Comparison of ENCODE assay signal across 8 cellular contexts in genomic region chr7:88217675-88218427, GRCh38. TPM values are rescaled to one million over a fixed set of nuclear protein-coding genes. Genes with fewer than 3 reads are reported as not detected.
A peak's percentile ranks its signal among the peaks of the same experiment; 100 is the strongest.
DNase-seq lines count a peak whose midpoint lies in the region; ATAC-seq, FAIRE-seq and TF ChIP-seq lines count a peak whose summit lies in the region.

No MANE protein-coding gene starts in this region.

- H3K4me1 ChIP-seq in OCI-LY7 (ENCODE audit: insufficient read depth, low read length, poor library complexity, severe bottlenecking), result peaks cover 20% of the 10 kb centered on the region
- H3K4me1 ChIP-seq in endothelial cell of umbilical vein (ENCODE audit: control insufficient read depth, extremely low read depth, insufficient read depth, low read length), result peaks cover 13% of the 10 kb centered on the region

- H3K27me3 ChIP-seq in endothelial cell of umbilical vein (ENCODE audit: control insufficient read depth in 2 of 2, insufficient read depth in 2 of 2, low read length in 2 of 2), result no peaks in the 10 kb centered on the region

- ATAC-seq in activated naive CD4-positive, alpha-beta T cell treated with anti-CD3 and anti-CD28 coated beads, Interleukin-2, amount 50 U/mL, for 72 hours, result no peak
- ATAC-seq in HG02938 (IDR thresholded peaks at IDR 0.05; ENCODE audit: unreplicated experiment), result peak; percentile 79

- H3K36me3 Mint-ChIP-seq in activated naive CD4-positive, alpha-beta T cell treated with anti-CD3 and anti-CD28 coated beads, Interleukin-2, amount 50 U/mL, for 24 hours, result peaks cover 4% of the 10 kb centered on the region
- H3K36me3 Mint-ChIP-seq in activated naive CD4-positive, alpha-beta T cell treated with anti-CD3 and anti-CD28 coated beads, Interleukin-2, amount 50 U/mL, for 72 hours, result peaks cover 25 to 43% of the 10 kb centered on the region in 2 donors
- H3K36me3 Mint-ChIP-seq in stimulated activated naive CD8-positive, alpha-beta T cell treated with anti-CD3 and anti-CD28 coated beads, Interleukin-15, Interleukin-2, amounts not matched to agents 100 ng/mL and 50 ng/mL, for 24 hours (ENCODE audit: low read depth), result peaks cover 51% of the 10 kb centered on the region

- H3K4me2 ChIP-seq in OCI-LY7 (ENCODE audit: low read length) (peak overlapping the region; percentile 81), endothelial cell of umbilical vein (ENCODE audit: insufficient read depth, low read length) (peak overlapping the region; percentile 93)

- peaks cover 47% of the 10 kb centered on the region for H3K36me3 ChIP-seq in OCI-LY7 (ENCODE audit: insufficient read depth, low read length)
- H3K36me3 ChIP-seq in endothelial cell of umbilical vein (ENCODE audit: control insufficient read depth in 2 of 2, extremely low read depth in 1 of 2, insufficient read depth in 2 of 2, low read length in 2 of 2), result peaks cover 13 to 15% of the 10 kb centered on the region in 2 experiments

- peak overlapping the region; percentile 82 for H3K4me3 ChIP-seq in OCI-LY7 (ENCODE audit: low read depth, low read length, poor library complexity, severe bottlenecking)
- peak overlapping the region in 1 of 3 experiments; percentile 94 for H3K4me3 ChIP-seq in endothelial cell of umbilical vein (replicated peaks in 1 of 3; ENCODE audit: insufficient read depth in 1 of 3, low read depth in 1 of 3, low read length in 3 of 3)

- no peaks in the 10 kb centered on the region for H3K9me3 Mint-ChIP-seq in activated naive CD4-positive, alpha-beta T cell treated with anti-CD3 and anti-CD28 coated beads, Interleukin-2, amount 50 U/mL, for 24 hours
- no peaks in the 10 kb centered on the region for H3K9me3 Mint-ChIP-seq in activated naive CD4-positive, alpha-beta T cell treated with anti-CD3 and anti-CD28 coated beads, Interleukin-2, amount 50 U/mL, for 72 hours
- no peaks in the 10 kb centered on the region for H3K9me3 Mint-ChIP-seq in stimulated activated naive CD8-positive, alpha-beta T cell treated with anti-CD3 and anti-CD28 coated beads, Interleukin-15, Interleukin-2, amounts not matched to agents 100 ng/mL and 50 ng/mL, for 24 hours

- H3K9me2 ChIP-seq in OCI-LY7 (ENCODE audit: insufficient read depth, low read length), result no peaks in the 10 kb centered on the region

- no peaks in the 10 kb centered on the region for H3K27me3 Mint-ChIP-seq in activated naive CD4-positive, alpha-beta T cell treated with anti-CD3 and anti-CD28 coated beads, Interleukin-2, amount 50 U/mL, for 24 hours
- no peaks in the 10 kb centered on the region for H3K27me3 Mint-ChIP-seq in stimulated activated naive CD8-positive, alpha-beta T cell treated with anti-CD3 and anti-CD28 coated beads, Interleukin-15, Interleukin-2, amounts not matched to agents 100 ng/mL and 50 ng/mL, for 24 hours

- peak overlapping the region; percentile 100 for H3K4me3 Mint-ChIP-seq in activated naive CD4-positive, alpha-beta T cell treated with anti-CD3 and anti-CD28 coated beads, Interleukin-2, amount 50 U/mL, for 24 hours
- H3K4me3 Mint-ChIP-seq in stimulated activated naive CD8-positive, alpha-beta T cell treated with anti-CD3 and anti-CD28 coated beads, Interleukin-15, Interleukin-2, amounts not matched to agents 100 ng/mL and 50 ng/mL, for 24 hours, result peak overlapping the region; percentile 94

- dilution Hi-C loops in endothelial cell of umbilical vein (cut with MboI; ENCODE audit: extremely low pct_ligation_motif_present, low sequenced_read_pairs), result no loop called here

- no peak for FAIRE-seq in endothelial cell of umbilical vein (lab: Jason Lieb, UNC)

- no peak for TF ChIP-seq CTCF in OCI-LY7 (conservative IDR thresholded peaks at IDR 0.05; ENCODE audit: low read length)
- no peak for TF ChIP-seq CTCF in endothelial cell of umbilical vein (IDR thresholded peaks at IDR 0.05; ENCODE audit: extremely low read depth in 1 of 2, insufficient read depth in 1 of 2, low read depth in 1 of 2, low read length in 2 of 2)

- CTCF ChIA-PET in OCI-LY7 (lab: Charles Lee; ENCODE audit: unreplicated experiment) (interaction anchor here (1.1 kb wide), 1 partner anchor 284 kb away, joined by 4 read pairs; the partner anchor contains the start of gene ADAM22), endothelial cell of umbilical vein (lab: Charles Lee) (interaction anchor here (1.0 to 1.7 kb wide), 2 partner anchors 9 to 48 kb away, joined by 3 to 4 read pairs; no protein-coding TSS in a partner anchor)

- H2AFZ ChIP-seq in OCI-LY7 (ENCODE audit: low read length), result peak overlapping the region; percentile 41; the same call in 1 of the 2 replicates
- H2AFZ ChIP-seq in endothelial cell of umbilical vein (ENCODE audit: low read depth, low read length), result no peak overlapping the region

- no peaks in the 10 kb centered on the region for H3K9me3 ChIP-seq in OCI-LY7 (ENCODE audit: low read length)
- H3K9me3 ChIP-seq in endothelial cell of umbilical vein (replicated peaks; ENCODE audit: control insufficient read depth, insufficient read depth, low read length), result no peaks in the 10 kb centered on the region

- peak overlapping the region; percentile 63 for H3K27ac ChIP-seq in OCI-LY7 (ENCODE audit: low read depth, low read length, poor library complexity, severe bottlenecking)
- H3K27ac ChIP-seq in endothelial cell of umbilical vein (ENCODE audit: insufficient read depth, low read depth, low read length), result peak overlapping the region; percentile 23

- H3K9me1 ChIP-seq in endothelial cell of umbilical vein (replicated peaks; ENCODE audit: control insufficient read depth, extremely low read depth, insufficient read depth, low read length), result no peaks in the 10 kb centered on the region

- no peak for DNase-seq in activated naive CD4-positive, alpha-beta T cell treated with anti-CD3 and anti-CD28 coated beads, Interleukin-2, amount 50 U/mL, for 72 hours (ENCODE audit: low spot score in 2 of 2)
- DNase-seq in OCI-LY7 (ENCODE audit: low spot score), result peak; percentile 40
- DNase-seq in endothelial cell of umbilical vein (ENCODE audit: low read depth, low spot score), result no peak
- DNase-seq in activated CD4-positive, alpha-beta T cell treated with anti-CD3 and anti-CD28 coated beads for 48 hours, result no peak
- no peak for DNase-seq in NCI-H345 treated with DMSO at 0.1 percent for 48 hours (lab: John Stamatoyannopoulos, UW; ENCODE audit: unreplicated experiment)

- H4K20me1 ChIP-seq in OCI-LY7 (ENCODE audit: insufficient read depth, low read length) (peaks cover 3% of the 10 kb centered on the region; the same call in 1 of the 2 replicates), endothelial cell of umbilical vein (replicated peaks; ENCODE audit: control insufficient read depth, extremely low read depth, insufficient read depth, low read length) (peaks cover 4% of the 10 kb centered on the region)

- POLR2A ChIA-PET in OCI-LY7 (lab: Charles Lee), result interaction anchor here (1.0 to 2.8 kb wide), 3 partner anchors 9 to 14 kb away, joined by 3 to 21 read pairs (median 3); no protein-coding TSS in a partner anchor
- POLR2A ChIA-PET in endothelial cell of umbilical vein (lab: Charles Lee), result no interaction called here

- peak overlapping the region; percentile 93 for H3K9ac ChIP-seq in endothelial cell of umbilical vein (replicated peaks; ENCODE audit: extremely low read depth, insufficient read depth, low read length)

- H3K79me2 ChIP-seq in OCI-LY7 (ENCODE audit: insufficient read depth, low read depth, low read length) (peaks cover 30% of the 10 kb centered on the region; the same call in 1 of the 2 replicates), endothelial cell of umbilical vein (ENCODE audit: control insufficient read depth, insufficient read depth, low read length) (peaks cover 60% of the 10 kb centered on the region)

- H3K27ac Mint-ChIP-seq in activated naive CD4-positive, alpha-beta T cell treated with anti-CD3 and anti-CD28 coated beads, Interleukin-2, amount 50 U/mL, for 24 hours, result no peak overlapping the region
- H3K27ac Mint-ChIP-seq in activated naive CD4-positive, alpha-beta T cell treated with anti-CD3 and anti-CD28 coated beads, Interleukin-2, amount 50 U/mL, for 72 hours, result peak overlapping the region in 1 of 2 donors; percentile 93
- peak overlapping the region; percentile 88 for H3K27ac Mint-ChIP-seq in stimulated activated naive CD8-positive, alpha-beta T cell treated with anti-CD3 and anti-CD28 coated beads, Interleukin-15, Interleukin-2, amounts not matched to agents 100 ng/mL and 50 ng/mL, for 24 hours

- BruUV-seq in OCI-LY7 (replicated peaks; lab: Mats Ljungman, UMichigan) (no TSS peak), endothelial cell of umbilical vein (replicated peaks; lab: Mats Ljungman, UMichigan) (no TSS peak)

- intact Hi-C loops in OCI-LY7 (cut with micrococcal nuclease; ENCODE audit: unreplicated experiment), result loop anchor here (2.0 to 10.0 kb wide), 4 partner anchors 286 to 1061 kb away; partner anchors contain the start of genes ABCB4, ADAM22, DBF4 and SLC25A40
- intact Hi-C loops in endothelial cell of umbilical vein (cut with micrococcal nuclease), result loop anchor here (1.0 to 10.0 kb wide), 3 partner anchors 283 to 591 kb away; partner anchors contain the start of genes ADAM22, DBF4, RUNDC3B and SLC25A40

- TF ChIP-seq POLR2A in endothelial cell of umbilical vein (IDR thresholded peaks at IDR 0.05; ENCODE audit: low read depth, low read length), result no peak

- H3K4me1 Mint-ChIP-seq in activated naive CD4-positive, alpha-beta T cell treated with anti-CD3 and anti-CD28 coated beads, Interleukin-2, amount 50 U/mL, for 24 hours, result peaks cover 51% of the 10 kb centered on the region
- H3K4me1 Mint-ChIP-seq in stimulated activated naive CD8-positive, alpha-beta T cell treated with anti-CD3 and anti-CD28 coated beads, Interleukin-15, Interleukin-2, amounts not matched to agents 100 ng/mL and 50 ng/mL, for 24 hours (ENCODE audit: low read depth), result peaks cover 40% of the 10 kb centered on the region

TF ChIP-seq in endothelial cell of umbilical vein, 7 proteins besides CTCF, POLR2A, EP300 and RAD21 (continues in another document):
- no peak for TF ChIP-seq MYC (IDR thresholded peaks at IDR 0.05; ENCODE audit: low read depth, low read length)
- no peak for TF ChIP-seq FOS (IDR thresholded peaks at IDR 0.05; ENCODE audit: borderline replicate concordance, insufficient read depth, low read length)
- TF ChIP-seq GATA2 (IDR thresholded peaks at IDR 0.05; ENCODE audit: insufficient read depth, insufficient read length, low read depth, low read length), result no peak
- TF ChIP-seq JUN (IDR thresholded peaks at IDR 0.05; ENCODE audit: borderline replicate concordance, insufficient read depth, insufficient read length, low read depth), result no peak

RNA-seq across cellular contexts. Expression of gene SRI, which starts 2.0 kb away (rescaled TPM):
- total RNA-seq in activated naive CD4-positive, alpha-beta T cell treated with anti-CD3 and anti-CD28 coated beads, Interleukin-2, amount 50 U/mL, for 72 hours, result 100 to 1,000 TPM; 101 to 194 TPM
- 61.7 and 73.9 TPM in 2 replicates for total RNA-seq in OCI-LY7 (2014; rRNA removed; shearing (Covaris generic))
- 140 and 152 TPM in 2 replicates for total RNA-seq in OCI-LY7 (2022)
- total RNA-seq in endothelial cell of umbilical vein, result 191 and 204 TPM in 2 replicates
- polyA plus RNA-seq in endothelial cell of umbilical vein, result 119 and 121 TPM in 2 replicates
- 190 and 202 TPM in 2 replicates for polyA plus RNA-seq in endothelial cell of umbilical vein (2011; cell fraction: cytosol; rRNA removed)
- polyA plus RNA-seq in endothelial cell of umbilical vein (2011; cell fraction: nucleus; rRNA removed), result 109 and 115 TPM in 2 replicates
- 235 and 325 TPM in 2 replicates for polyA plus RNA-seq in endothelial cell of umbilical vein (2012)
- polyA minus RNA-seq in endothelial cell of umbilical vein, result 63.6 and 78.0 TPM in 2 replicates
- polyA minus RNA-seq in endothelial cell of umbilical vein (2011; cell fraction: cytosol; rRNA and poly(A)+ RNA removed), result 28.9 TPM
- polyA minus RNA-seq in endothelial cell of umbilical vein (2011; cell fraction: nucleus; rRNA and poly(A)+ RNA removed), result 31.4 and 47.7 TPM in 2 replicates
